In the genomic region with DNA sequence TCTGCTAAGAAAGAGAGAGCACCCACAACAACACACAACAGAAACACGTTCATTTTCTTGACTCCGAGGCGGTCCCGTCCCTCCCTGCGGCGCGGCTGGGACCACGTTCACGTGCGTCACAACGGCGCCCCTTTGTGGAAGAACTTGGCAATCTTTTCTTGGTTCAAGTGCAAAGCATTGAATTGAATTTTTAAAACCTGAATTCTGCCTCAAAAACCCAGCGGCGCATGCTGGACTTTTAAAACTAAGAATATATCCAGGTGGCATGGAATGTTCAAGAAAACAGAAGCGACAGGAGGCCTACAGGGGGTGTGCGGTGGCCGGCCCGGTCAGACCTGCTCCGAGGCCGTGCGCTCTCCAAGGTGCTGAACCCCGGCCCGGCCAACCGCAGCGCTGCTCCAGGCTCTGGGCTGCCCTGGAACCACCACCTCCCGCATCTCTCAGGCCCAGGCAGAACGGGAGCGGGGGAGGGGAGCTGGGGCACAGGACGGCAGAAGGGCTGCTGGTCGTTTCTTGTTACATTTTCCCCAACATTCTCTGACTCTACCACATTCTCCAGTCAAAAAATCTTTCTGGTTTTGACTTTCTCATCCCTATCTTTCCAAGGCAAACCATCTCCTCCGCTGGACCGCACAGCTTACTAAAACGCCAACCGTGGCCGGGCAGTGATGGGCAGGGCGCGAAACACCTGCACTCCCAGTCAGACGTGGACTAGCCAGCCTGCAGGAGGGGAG, we compare ENCODE assay signal across 8 cellular contexts. TPM values are rescaled to one million over a fixed set of nuclear protein-coding genes. Genes with fewer than 3 reads are reported as not detected.
DNase-seq lines count a peak whose midpoint lies in the region; ATAC-seq and TF ChIP-seq lines count a peak whose summit lies in the region.

No MANE protein-coding gene starts in this region.

- H3K27me3 ChIP-seq in kidney epithelial cell (ENCODE audit: control insufficient read depth, insufficient read depth, low read length) = no peaks in the 10 kb centered on the region

- H3K36me3 ChIP-seq in kidney epithelial cell (ENCODE audit: control insufficient read depth, insufficient read depth, low read length) = no peaks in the 10 kb centered on the region

- H3K4me3 ChIP-seq in cardiac fibroblast (replicated peaks in 1 of 2; ENCODE audit: low read depth in 2 of 2, low read length in 2 of 2) (no peak overlapping the region), kidney epithelial cell (ENCODE audit: low read depth, low read length) (no peak overlapping the region)

- TF ChIP-seq CTCF in cardiac fibroblast (IDR thresholded peaks at IDR 0.05; ENCODE audit: low read depth, low read length) (peak; percentile 64), kidney epithelial cell (IDR thresholded peaks at IDR 0.05; ENCODE audit: insufficient read depth, low read length, poor library complexity, severe bottlenecking) (peak; percentile 58)

- ATAC-seq in GM19035 (IDR thresholded peaks at IDR 0.05; ENCODE audit: unreplicated experiment) (no peak), GM18858 (IDR thresholded peaks at IDR 0.05; ENCODE audit: unreplicated experiment) (no peak)

- peak; percentile 34 for DNase-seq in GDM1 (lab: John Stamatoyannopoulos, UW)
- DNase-seq in NCI-H1694 (lab: John Stamatoyannopoulos, UW) = peak; percentile 84
- peak; percentile 63 for DNase-seq in activated CD4-positive, alpha-beta T cell treated with anti-CD3 and anti-CD28 coated beads for 1 hour
- peak; percentile 76 to 81 for DNase-seq in cardiac fibroblast (ENCODE audit: low read depth in 2 of 2)
- no peak for DNase-seq in kidney epithelial cell (ENCODE audit: low read depth)
- DNase-seq in stimulated activated CD4-positive, alpha-beta T cell treated with anti-CD3 and anti-CD28 coated beads, Interleukin-2, amount 100 ng/mL, for 48 hours = peak; percentile 70 to 71

RNA-seq across cellular contexts. Expression of gene HEXD, which starts 3.4 kb away (rescaled TPM):
- total RNA-seq in kidney epithelial cell = 18.5 and 21.6 TPM in 2 replicates

RNA-seq across cellular contexts. Expression of gene OGFOD3, which starts 3.7 kb away (rescaled TPM):
- 29.8 TPM in 2 replicates for total RNA-seq in kidney epithelial cell

RNA-seq across cellular contexts. Expression of gene CYBC1, which starts 35.8 kb away (rescaled TPM):
- 76.0 and 106 TPM in 2 replicates for total RNA-seq in kidney epithelial cell

RNA-seq across cellular contexts. Expression of gene UTS2R, which starts 43.1 kb away (rescaled TPM):
- not detected in 2 replicates for total RNA-seq in kidney epithelial cell

RNA-seq across cellular contexts. Expression of gene NARF, which starts 43.8 kb away (rescaled TPM):
- total RNA-seq in kidney epithelial cell = 59.9 and 76.3 TPM in 2 replicates
